ENCODE assay signal across 6 cellular contexts in genomic region chr19:58304748-58305064, GRCh38. TPM values are rescaled to one million over a fixed set of nuclear protein-coding genes. Genes with fewer than 3 reads are reported as not detected.
A peak's percentile ranks its signal among the peaks of the same experiment; 100 is the strongest.
DNase-seq lines count a peak whose midpoint lies in the region; ATAC-seq, FAIRE-seq and TF ChIP-seq lines count a peak whose summit lies in the region.

No MANE protein-coding gene starts in this region.

- no peak for ATAC-seq in naive thymus-derived CD4-positive, alpha-beta T cell
- no peak for ATAC-seq in GM21786 (IDR thresholded peaks at IDR 0.05; ENCODE audit: unreplicated experiment)

- H3K36me3 ChIP-seq in GM23248 (ENCODE audit: low read depth) (peaks cover 20% of the 10 kb centered on the region), ascending aorta (peaks cover 3 to 49% of the 10 kb centered on the region in 2 donors)
- H3K36me3 ChIP-seq in naive thymus-derived CD4-positive, alpha-beta T cell (ENCODE audit: control insufficient read depth in 2 of 3, insufficient read depth in 3 of 3, low read length in 3 of 3) = peaks cover 0 to 44% (median 4%) of the 10 kb centered on the region in 3 experiments

- peaks cover 33 to 58% (median 54%) of the 10 kb centered on the region in 7 donors for H3K4me1 Mint-ChIP-seq in naive thymus-derived CD4-positive, alpha-beta T cell

- no peaks in the 10 kb centered on the region for H4K20me1 ChIP-seq in GM23248 (ENCODE audit: insufficient read depth)

- H3K4me2 ChIP-seq in GM23248 (ENCODE audit: unreplicated experiment) = peak overlapping the region; percentile 88

- no peak for FAIRE-seq in D721Med (lab: Jason Lieb, UNC)

- TF ChIP-seq CTCF in ascending aorta (IDR thresholded peaks at IDR 0.05) (no peak), D721Med (IDR thresholded peaks at IDR 0.05; ENCODE audit: insufficient read depth, missing control alignments) (no peak)

- no peaks in the 10 kb centered on the region for H3K27me3 Mint-ChIP-seq in naive thymus-derived CD4-positive, alpha-beta T cell

- DNase-seq in GM23248 (no peak), ascending aorta (ENCODE audit: low spot score in 2 of 2) (no peak), D721Med (ENCODE audit: insufficient read length, low spot score) (no peak), retina (no peak)
- DNase-seq in naive thymus-derived CD4-positive, alpha-beta T cell = no peak

- no peaks in the 10 kb centered on the region for H3K9me2 ChIP-seq in GM23248 (ENCODE audit: insufficient read depth)

- H3K4me3 Mint-ChIP-seq in naive thymus-derived CD4-positive, alpha-beta T cell = peak overlapping the region; percentile 94 to 100 (median 98)

- H3K9me3 ChIP-seq in GM23248 (ENCODE audit: low read depth) (no peaks in the 10 kb centered on the region), ascending aorta (peaks cover 4 to 39% of the 10 kb centered on the region in 2 donors)
- no peaks in the 10 kb centered on the region for H3K9me3 ChIP-seq in naive thymus-derived CD4-positive, alpha-beta T cell (ENCODE audit: control insufficient read depth in 2 of 3, low read length in 3 of 3)

- peak overlapping the region; percentile 93 for H2AFZ ChIP-seq in GM23248

- H3K4me3 ChIP-seq in GM23248 (peak overlapping the region; percentile 89), ascending aorta (peak overlapping the region; percentile 77 to 87)
- peak overlapping the region; percentile 69 for H3K4me3 ChIP-seq in naive thymus-derived CD4-positive, alpha-beta T cell (ENCODE audit: low read length)

- peaks cover 0 to 25% (median 5%) of the 10 kb centered on the region in 11 donors for H3K9me3 Mint-ChIP-seq in naive thymus-derived CD4-positive, alpha-beta T cell

- H3F3A ChIP-seq in GM23248 (ENCODE audit: insufficient read depth) = peaks cover 24% of the 10 kb centered on the region; the same call in 1 of the 2 replicates

- H3K27ac Mint-ChIP-seq in naive thymus-derived CD4-positive, alpha-beta T cell = peak overlapping the region; percentile 98 to 100 (median 99)

- CTCF ChIA-PET in naive thymus-derived CD4-positive, alpha-beta T cell (lab: Charles Lee) = no interaction called here

- H3K79me2 ChIP-seq in GM23248 (ENCODE audit: insufficient read depth) = peaks cover 85% of the 10 kb centered on the region

- H3K27ac ChIP-seq in GM23248 = peak overlapping the region; percentile 83
- H3K27ac ChIP-seq in ascending aorta = peak overlapping the region; percentile 84 to 91
- H3K27ac ChIP-seq in naive thymus-derived CD4-positive, alpha-beta T cell (ENCODE audit: low read depth, low read length) = peak overlapping the region; percentile 91

- peaks cover 11 to 84% (median 63%) of the 10 kb centered on the region in 5 donors for H3K36me3 Mint-ChIP-seq in naive thymus-derived CD4-positive, alpha-beta T cell

- H3K9ac ChIP-seq in GM23248 = peak overlapping the region; percentile 93

- H3K4me1 ChIP-seq in GM23248 (ENCODE audit: insufficient read depth) = 0 out of 2 replicates have a peak, but pooled peaks cover 4% of the 10 kb centered on the region
- H3K4me1 ChIP-seq in ascending aorta = peaks cover 0 to 7% of the 10 kb centered on the region in 2 donors
- H3K4me1 ChIP-seq in naive thymus-derived CD4-positive, alpha-beta T cell (ENCODE audit: control insufficient read depth in 2 of 2, insufficient read depth in 2 of 2, low read length in 2 of 2) = peaks cover 14 to 20% of the 10 kb centered on the region in 2 donors

- in situ Hi-C loops in GM23248 (cut with MboI) = no loop called here

- H3K27me3 ChIP-seq in GM23248 (replicated peaks; ENCODE audit: insufficient read depth) = no peaks in the 10 kb centered on the region
- no peaks in the 10 kb centered on the region for H3K27me3 ChIP-seq in ascending aorta
- no peaks in the 10 kb centered on the region for H3K27me3 ChIP-seq in naive thymus-derived CD4-positive, alpha-beta T cell (ENCODE audit: control insufficient read depth in 2 of 2, insufficient read depth in 2 of 2, low read length in 2 of 2)

- intact Hi-C loops in ascending aorta (cut with DNase I) = loop anchor here (1.0 to 10.0 kb wide), 7 partner anchors 23 to 1462 kb away; partner anchors contain the start of genes PEG3, ZIM2, ZNF274 and ZNF497
- intact Hi-C loops in naive thymus-derived CD4-positive, alpha-beta T cell (cut with micrococcal nuclease) = loop anchor here (1.0 to 5.0 kb wide), 24 partner anchors 22 to 1064 kb away; partner anchors contain the start of genes TRAPPC2B (in 2 of the 2), ZNF132 (in 2 of the 2), ZNF274 (in 2 of the 2) and ZNF497 (in 2 of the 2)

- POLR2A ChIA-PET in naive thymus-derived CD4-positive, alpha-beta T cell (lab: Charles Lee) = interaction anchor here (0.7 to 4.0 kb wide), 8 partner anchors 19 to 121 kb away, joined by 3 to 21 read pairs (median 4); partner anchors contain the start of genes ZNF497, ZNF584 and ZNF8

- 18 to 19% methylated on average over 7 of the region's 7 CpGs for WGBS in GM23248 (ENCODE audit: low coverage in 1 of 2, low lambda C conversion rate in 2 of 2, missing lambda C conversion rate in 2 of 2), 2 experiments

RNA-seq across cellular contexts. Expression of gene ERVK3-1, which starts 0.5 kb away (rescaled TPM):
- 33.7 and 35.0 TPM in 2 replicates for total RNA-seq in GM23248 (2014; rRNA removed; shearing (Covaris generic))
- 40.2 and 41.3 TPM in 2 replicates for polyA plus RNA-seq in GM23248 (2016; fragmentation: Nextera tagmentation; extraction: Ambion mirVana)
- 35.0 TPM for total RNA-seq in ascending aorta
- 100 to 1,000 TPM in 2 of 5 experiments, 10 to 100 TPM in 3; 59.7 to 122 (median 65.4) TPM for total RNA-seq in naive thymus-derived CD4-positive, alpha-beta T cell
- 10 to 100 TPM; 68.2 to 88.7 TPM for polyA plus RNA-seq in naive thymus-derived CD4-positive, alpha-beta T cell

RNA-seq across cellular contexts. Expression of gene ZSCAN22, which starts 22.1 kb away (rescaled TPM):
- 1.8 and 3.4 TPM in 2 replicates for total RNA-seq in GM23248 (2014; rRNA removed; shearing (Covaris generic))
- polyA plus RNA-seq in GM23248 (2016; fragmentation: Nextera tagmentation; extraction: Ambion mirVana) = 1.5 and 2.1 TPM in 2 replicates
- total RNA-seq in ascending aorta = 1.9 TPM
- total RNA-seq in naive thymus-derived CD4-positive, alpha-beta T cell = 1 to 10 TPM; 1.1 to 6.0 (median 4.5) TPM
- polyA plus RNA-seq in naive thymus-derived CD4-positive, alpha-beta T cell = 1 to 10 TPM; 1.3 to 3.6 TPM

RNA-seq across cellular contexts. Expression of gene ZNF8, which starts 26.0 kb away (rescaled TPM):
- total RNA-seq in GM23248 (2014; rRNA removed; shearing (Covaris generic)) = 4.0 and 5.7 TPM in 2 replicates
- polyA plus RNA-seq in GM23248 (2016; fragmentation: Nextera tagmentation; extraction: Ambion mirVana) = 1.1 and 1.2 TPM in 2 replicates
- total RNA-seq in ascending aorta = 6.0 TPM
- total RNA-seq in naive thymus-derived CD4-positive, alpha-beta T cell = 10 to 100 TPM in 2 of 5 experiments, 1 to 10 TPM in 3; 5.2 to 10.5 (median 10.0) TPM
- 1 to 10 TPM in 1 of 2 donors, under 1 TPM in 1; 0.97 to 1.4 TPM for polyA plus RNA-seq in naive thymus-derived CD4-positive, alpha-beta T cell

RNA-seq across cellular contexts. Expression of gene A1BG, which starts 48.6 kb away (rescaled TPM):
- 22.0 and 63.7 TPM in 2 replicates for total RNA-seq in GM23248 (2014; rRNA removed; shearing (Covaris generic))
- 31.3 and 34.3 TPM in 2 replicates for polyA plus RNA-seq in GM23248 (2016; fragmentation: Nextera tagmentation; extraction: Ambion mirVana)
- total RNA-seq in ascending aorta = 0.32 TPM
- 10 to 100 TPM in 3 of 5 experiments, 1 to 10 TPM in 2; 7.0 to 21.5 (median 12.4) TPM for total RNA-seq in naive thymus-derived CD4-positive, alpha-beta T cell
- polyA plus RNA-seq in naive thymus-derived CD4-positive, alpha-beta T cell = 10 to 100 TPM; 38.0 to 60.1 TPM

RNA-seq across cellular contexts. Expression of gene ZNF497, which starts 57.8 kb away (rescaled TPM):
- total RNA-seq in GM23248 (2014; rRNA removed; shearing (Covaris generic)) = 0.38 and 0.97 TPM in 2 replicates
- polyA plus RNA-seq in GM23248 (2016; fragmentation: Nextera tagmentation; extraction: Ambion mirVana) = 0.65 and 0.72 TPM in 2 replicates
- not detected for total RNA-seq in ascending aorta
- total RNA-seq in naive thymus-derived CD4-positive, alpha-beta T cell = 1 to 10 TPM; 1.0 to 2.7 (median 1.8) TPM
- 1 to 10 TPM; 1.9 to 2.9 TPM for polyA plus RNA-seq in naive thymus-derived CD4-positive, alpha-beta T cell
